In the genomic region with DNA sequence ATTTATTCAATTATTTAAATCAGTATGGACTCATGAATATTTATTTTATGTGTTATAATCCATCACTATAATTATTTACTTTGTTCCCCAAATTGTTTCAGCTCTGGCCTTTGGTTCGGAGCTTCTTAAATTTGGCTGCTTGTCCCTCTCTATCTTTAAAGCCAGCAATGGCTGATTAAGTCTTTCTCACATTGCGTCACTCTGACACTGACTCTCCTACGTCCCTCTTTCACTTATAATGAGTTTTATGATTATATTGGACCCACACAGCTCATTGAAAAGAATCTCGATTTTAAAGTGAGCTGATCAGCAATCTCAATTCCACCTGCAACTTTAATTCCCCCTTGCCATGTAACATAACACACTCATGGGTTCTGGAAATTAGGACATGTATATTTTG, we compare ENCODE assay signal across 19 cellular contexts.
"Had no signal": no experiment of that assay in that cellular context is flagged by ENCODE, and none has a peak within 500 bp of the region (broad histone marks: within the 10 kb centered on the region; RNA-seq: fewer than 3 reads in every experiment).

No MANE protein-coding gene starts in this region.

- H3K4me3 ChIP-seq: esophagus muscularis mucosa, gastroesophageal sphincter, left lung, lower lobe of right lung, upper lobe of left lung, uterus had no signal

- H3K36me3 Mint-ChIP-seq: memory B cell, mesothelial cell of epicardium, natural killer cell had no signal

- H3K9me3 ChIP-seq: upper lobe of left lung, uterus had no signal

- H3K27me3 Mint-ChIP-seq: dendritic cell treated with granulocyte-macrophage colony-stimulating factor and Interleukin-4, amounts not matched to agents 40 ng/mL and 50 ng/mL, for 4 days; effector memory CD8-positive, alpha-beta T cell; memory B cell had no signal

- H3K4me1 Mint-ChIP-seq: neural crest cell had no signal

- H3K36me3 ChIP-seq: esophagus muscularis mucosa, gastroesophageal sphincter, left lung, lower lobe of right lung, upper lobe of left lung, uterus had no signal

- ATAC-seq: effector memory CD8-positive, alpha-beta T cell; gastroesophageal sphincter; left lung; lower lobe of right lung; natural killer cell had no signal

- H3K4me1 ChIP-seq: esophagus muscularis mucosa, gastroesophageal sphincter, left lung, lower lobe of right lung, upper lobe of left lung, uterus had no signal

- DNase-seq: effector memory CD8-positive, alpha-beta T cell; glutamatergic neuron; immature natural killer cell; left lung; lower lobe of right lung; natural killer cell; posterior cingulate gyrus; small intestine; stimulated activated CD4-positive, alpha-beta T cell treated with anti-CD3 and anti-CD28 coated beads, Interleukin-2, amount 100 ng/mL, for 48 hours; stimulated activated naive CD4-positive, alpha-beta T cell treated with Interleukin-2 at 50 U/mL for 16 hours; upper lobe of left lung; uterus had no signal

- H3K4me3 Mint-ChIP-seq: dendritic cell treated with granulocyte-macrophage colony-stimulating factor and Interleukin-4, amounts not matched to agents 40 ng/mL and 50 ng/mL, for 4 days; effector memory CD8-positive, alpha-beta T cell; immature natural killer cell; memory B cell; mesothelial cell of epicardium; natural killer cell; neural crest cell had no signal

- H3K27me3 ChIP-seq: esophagus muscularis mucosa, gastroesophageal sphincter, left lung, upper lobe of left lung, uterus had no signal

- H3K27ac Mint-ChIP-seq: dendritic cell treated with granulocyte-macrophage colony-stimulating factor and Interleukin-4, amounts not matched to agents 40 ng/mL and 50 ng/mL, for 4 days; effector memory CD8-positive, alpha-beta T cell; immature natural killer cell; memory B cell; mesothelial cell of epicardium; natural killer cell had no signal

- H3K9me3 Mint-ChIP-seq: dendritic cell treated with granulocyte-macrophage colony-stimulating factor and Interleukin-4, amounts not matched to agents 40 ng/mL and 50 ng/mL, for 4 days had no signal

- H3K27ac ChIP-seq: epithelial cell of prostate, esophagus muscularis mucosa, gastroesophageal sphincter, left lung, lower lobe of right lung, upper lobe of left lung, uterus had no signal
